In the genomic region with DNA sequence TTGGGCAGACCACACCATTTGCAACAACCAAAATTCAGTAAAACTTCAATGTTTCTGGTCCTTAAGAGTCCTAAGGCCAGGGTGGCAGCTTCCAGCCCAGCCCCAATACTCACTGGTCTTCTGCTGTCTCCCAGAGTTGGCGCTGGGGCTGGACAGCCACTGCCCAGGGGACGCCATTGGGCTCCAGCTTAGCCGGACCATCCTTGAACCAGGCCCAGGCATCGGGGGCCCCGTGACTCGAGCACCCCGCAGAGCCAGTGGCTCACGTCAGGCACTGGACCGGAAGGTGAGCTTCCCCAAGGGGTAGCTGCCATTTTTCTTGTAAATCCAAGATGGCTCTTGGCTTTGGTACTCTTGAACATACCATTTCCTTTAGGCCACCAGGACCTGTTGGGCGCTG, we compare ENCODE assay signal across 12 cellular contexts.
"Had no signal": no experiment of that assay in that cellular context is flagged by ENCODE, and none has a peak within 500 bp of the region (broad histone marks: within the 10 kb centered on the region; RNA-seq: fewer than 3 reads in every experiment).

No MANE protein-coding gene starts in this region.

- H3K4me3 ChIP-seq: dorsolateral prefrontal cortex, hepatocyte, lung, smooth muscle cell, tibial nerve had no signal

- H3K27ac ChIP-seq: dorsolateral prefrontal cortex, hepatocyte, tibial nerve had no signal

- DNase-seq: cortex of kidney; effector CD8-positive, alpha-beta T cell; foreskin melanocyte; mesenchymal stem cell; naive thymus-derived CD4-positive, alpha-beta T cell; nephron progenitor cell; stimulated activated CD4-positive, alpha-beta T cell treated with anti-CD3 and anti-CD28 coated beads, Interleukin-2, amount 100 ng/mL, for 48 hours had no signal

- H3K4me1 ChIP-seq: tibial nerve had no signal

- H3K27me3 ChIP-seq: dorsolateral prefrontal cortex, hepatocyte, tibial nerve had no signal
